Comparison of ENCODE assay signal across 1 cellular context in the genomic region with DNA sequence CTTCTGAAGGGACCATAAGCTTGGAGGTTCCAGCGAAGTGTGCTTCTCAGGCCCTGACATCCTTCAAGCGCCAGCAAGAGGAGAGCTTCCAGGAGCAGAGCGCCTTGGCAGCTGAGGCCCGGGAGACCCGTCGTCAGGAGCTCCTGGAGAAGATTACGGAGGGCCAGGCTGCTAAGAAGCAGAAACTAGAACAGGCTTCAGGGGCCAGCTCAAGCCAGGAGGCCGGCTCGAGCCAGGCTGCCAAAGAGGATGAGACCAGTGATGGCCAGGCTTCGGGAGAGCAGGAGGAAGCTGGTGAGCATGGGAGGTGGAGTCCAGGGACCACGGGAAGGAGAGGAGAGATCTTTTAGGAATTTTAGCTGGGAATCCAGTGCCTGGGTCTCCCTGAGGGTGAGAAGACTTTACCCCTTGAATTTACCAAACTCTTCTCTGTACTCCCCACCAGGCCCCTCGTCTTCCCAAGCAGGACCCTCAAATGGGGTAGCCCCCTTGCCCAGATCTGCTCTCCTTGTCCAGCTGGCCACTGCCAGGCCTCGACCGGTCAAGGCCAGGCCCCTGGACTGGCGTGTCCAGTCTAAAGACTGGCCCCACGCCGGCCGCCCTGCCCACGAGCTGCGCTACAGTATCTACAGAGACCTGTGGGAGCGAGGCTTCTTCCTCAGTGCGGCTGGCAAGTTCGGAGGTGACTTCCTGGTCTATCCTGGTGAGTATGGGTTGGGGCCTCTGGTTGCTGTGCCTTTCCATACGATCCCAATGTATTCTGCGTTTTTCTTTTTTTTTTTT.
TF ChIP-seq lines count a peak whose summit lies in the region.

No MANE protein-coding gene starts in this region.

TF ChIP-seq in liver, 16 proteins besides CTCF, POLR2A, EP300 and RAD21 (continued from another document):
- TF ChIP-seq, protein P1, sequence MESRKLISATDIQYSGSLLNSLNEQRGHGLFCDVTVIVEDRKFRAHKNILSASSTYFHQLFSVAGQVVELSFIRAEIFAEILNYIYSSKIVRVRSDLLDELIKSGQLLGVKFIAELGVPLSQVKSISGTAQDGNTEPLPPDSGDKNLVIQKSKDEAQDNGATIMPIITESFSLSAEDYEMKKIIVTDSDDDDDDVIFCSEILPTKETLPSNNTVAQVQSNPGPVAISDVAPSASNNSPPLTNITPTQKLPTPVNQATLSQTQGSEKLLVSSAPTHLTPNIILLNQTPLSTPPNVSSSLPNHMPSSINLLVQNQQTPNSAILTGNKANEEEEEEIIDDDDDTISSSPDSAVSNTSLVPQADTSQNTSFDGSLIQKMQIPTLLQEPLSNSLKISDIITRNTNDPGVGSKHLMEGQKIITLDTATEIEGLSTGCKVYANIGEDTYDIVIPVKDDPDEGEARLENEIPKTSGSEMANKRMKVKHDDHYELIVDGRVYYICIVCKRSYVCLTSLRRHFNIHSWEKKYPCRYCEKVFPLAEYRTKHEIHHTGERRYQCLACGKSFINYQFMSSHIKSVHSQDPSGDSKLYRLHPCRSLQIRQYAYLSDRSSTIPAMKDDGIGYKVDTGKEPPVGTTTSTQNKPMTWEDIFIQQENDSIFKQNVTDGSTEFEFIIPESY (IDR thresholded peaks at IDR 0.05), result no peak
- TF ChIP-seq, protein P2, sequence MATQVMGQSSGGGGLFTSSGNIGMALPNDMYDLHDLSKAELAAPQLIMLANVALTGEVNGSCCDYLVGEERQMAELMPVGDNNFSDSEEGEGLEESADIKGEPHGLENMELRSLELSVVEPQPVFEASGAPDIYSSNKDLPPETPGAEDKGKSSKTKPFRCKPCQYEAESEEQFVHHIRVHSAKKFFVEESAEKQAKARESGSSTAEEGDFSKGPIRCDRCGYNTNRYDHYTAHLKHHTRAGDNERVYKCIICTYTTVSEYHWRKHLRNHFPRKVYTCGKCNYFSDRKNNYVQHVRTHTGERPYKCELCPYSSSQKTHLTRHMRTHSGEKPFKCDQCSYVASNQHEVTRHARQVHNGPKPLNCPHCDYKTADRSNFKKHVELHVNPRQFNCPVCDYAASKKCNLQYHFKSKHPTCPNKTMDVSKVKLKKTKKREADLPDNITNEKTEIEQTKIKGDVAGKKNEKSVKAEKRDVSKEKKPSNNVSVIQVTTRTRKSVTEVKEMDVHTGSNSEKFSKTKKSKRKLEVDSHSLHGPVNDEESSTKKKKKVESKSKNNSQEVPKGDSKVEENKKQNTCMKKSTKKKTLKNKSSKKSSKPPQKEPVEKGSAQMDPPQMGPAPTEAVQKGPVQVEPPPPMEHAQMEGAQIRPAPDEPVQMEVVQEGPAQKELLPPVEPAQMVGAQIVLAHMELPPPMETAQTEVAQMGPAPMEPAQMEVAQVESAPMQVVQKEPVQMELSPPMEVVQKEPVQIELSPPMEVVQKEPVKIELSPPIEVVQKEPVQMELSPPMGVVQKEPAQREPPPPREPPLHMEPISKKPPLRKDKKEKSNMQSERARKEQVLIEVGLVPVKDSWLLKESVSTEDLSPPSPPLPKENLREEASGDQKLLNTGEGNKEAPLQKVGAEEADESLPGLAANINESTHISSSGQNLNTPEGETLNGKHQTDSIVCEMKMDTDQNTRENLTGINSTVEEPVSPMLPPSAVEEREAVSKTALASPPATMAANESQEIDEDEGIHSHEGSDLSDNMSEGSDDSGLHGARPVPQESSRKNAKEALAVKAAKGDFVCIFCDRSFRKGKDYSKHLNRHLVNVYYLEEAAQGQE (IDR thresholded peaks at IDR 0.05), result no peak
- no peak for TF ChIP-seq JUND (IDR thresholded peaks at IDR 0.05)
